Comparison of ENCODE assay signal across 23 cellular contexts in the genomic region with DNA sequence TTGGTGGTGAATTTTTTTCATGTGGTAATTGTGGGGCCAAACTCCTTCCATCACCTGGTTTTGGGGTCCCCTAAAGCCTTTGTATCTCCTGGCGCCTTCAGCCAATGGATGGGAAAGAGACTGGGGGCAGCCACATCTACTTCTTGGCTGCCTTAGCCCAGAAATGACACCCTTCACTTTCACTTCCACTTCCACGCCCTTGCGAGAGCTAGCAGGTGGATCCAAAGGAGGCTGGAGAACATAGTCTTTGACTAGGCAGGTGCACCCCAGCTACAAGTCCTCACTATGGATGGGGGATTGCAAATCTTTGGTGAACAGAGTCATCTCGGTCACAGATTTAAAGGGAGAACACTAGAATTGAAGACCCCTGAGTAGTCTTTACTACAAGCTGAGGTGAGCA.
A peak's percentile ranks its signal among the peaks of the same experiment; 100 is the strongest.
DNase-seq lines count a peak whose midpoint lies in the region; ATAC-seq and TF ChIP-seq lines count a peak whose summit lies in the region.
"Had no signal": no experiment of that assay in that cellular context is flagged by ENCODE, and none has a peak within 500 bp of the region (broad histone marks: within the 10 kb centered on the region; RNA-seq: fewer than 3 reads in every experiment).

No MANE protein-coding gene starts in this region.

- DNase-seq in stimulated activated naive CD8-positive, alpha-beta T cell treated with anti-CD3 and anti-CD28 coated beads, Interleukin-15, amount 100 ng/mL, for 72 hours, result no peak
- no peak for DNase-seq in stimulated activated naive CD8-positive, alpha-beta T cell treated with anti-CD3 and anti-CD28 coated beads, Interleukin-15, Interleukin-2, amounts not matched to agents 100 U/mL and 50 U/mL, for 24 hours
- DNase-seq in NOMO-1 treated with dmso at 0.1 percent for 144 hours (lab: John Stamatoyannopoulos, UW; ENCODE audit: unreplicated experiment), result peak; percentile 9
- no peak for DNase-seq in amniotic stem cell (lab: John Stamatoyannopoulos, UW)
- DNase-seq in stimulated activated effector memory CD8-positive, alpha-beta T cell treated with anti-CD3 and anti-CD28 coated beads, Interleukin-12 subunit alpha, Interleukin-12 subunit beta, amount 100 ng/mL, for 72 hours (ENCODE audit: low spot score in 2 of 2), result no peak
- DNase-seq: Caco-2; CD4-positive, CD25-positive, alpha-beta regulatory T cell; EL; MV-4-11; NCI-H1417 treated with DMSO at 0.1 percent for 48 hours; NCI-H2029 treated with DMSO at 0.1 percent for 48 hours; NCI-H2171 treated with DMSO at 0.1 percent for 48 hours; NCI-H446 treated with DMSO at 0.1 percent for 48 hours; NK-92 treated with Interleukin-12 subunit alpha and Interleukin-12 subunit beta, amount 100 ng/mL, for 24 hours; Peyer's patch; Right ventricle myocardium superior; SK-N-SH had no signal

- H3K36me3 Mint-ChIP-seq in stimulated activated effector memory CD8-positive, alpha-beta T cell treated with anti-CD3 and anti-CD28 coated beads, Interleukin-12 subunit alpha, Interleukin-12 subunit beta, amount 100 ng/mL, for 72 hours, result no peaks in the 10 kb centered on the region
- H3K36me3 Mint-ChIP-seq: CD4-positive, CD25-positive, alpha-beta regulatory T cell; IgD-negative memory B cell had no signal

- no peak for ATAC-seq in stimulated activated naive CD8-positive, alpha-beta T cell treated with anti-CD3 and anti-CD28 coated beads, Interleukin-15, amount 100 ng/mL, for 72 hours
- ATAC-seq in stimulated activated naive CD8-positive, alpha-beta T cell treated with anti-CD3 and anti-CD28 coated beads, Interleukin-15, Interleukin-2, amounts not matched to agents 100 U/mL and 50 U/mL, for 24 hours, result no peak
- ATAC-seq in HG02642 (IDR thresholded peaks at IDR 0.05; ENCODE audit: poor library complexity, unreplicated experiment) (no peak), SK-N-SH treated with all-trans-retinoic acid at 6 μM for 48 hours (no peak)
- ATAC-seq in stimulated activated effector memory CD8-positive, alpha-beta T cell treated with anti-CD3 and anti-CD28 coated beads, Interleukin-12 subunit alpha, Interleukin-12 subunit beta, amount 100 ng/mL, for 72 hours, result no peak

- H3K27ac Mint-ChIP-seq in stimulated activated naive CD8-positive, alpha-beta T cell treated with anti-CD3 and anti-CD28 coated beads, Interleukin-15, amount 100 ng/mL, for 72 hours, result peak overlapping the region; percentile 74 to 77
- H3K27ac Mint-ChIP-seq in stimulated activated effector memory CD8-positive, alpha-beta T cell treated with anti-CD3 and anti-CD28 coated beads, Interleukin-12 subunit alpha, Interleukin-12 subunit beta, amount 100 ng/mL, for 72 hours, result no peak overlapping the region
- H3K27ac Mint-ChIP-seq: B cell; CD4-positive, CD25-positive, alpha-beta regulatory T cell; IgD-negative memory B cell had no signal

- H3K4me3 Mint-ChIP-seq in stimulated activated naive CD8-positive, alpha-beta T cell treated with anti-CD3 and anti-CD28 coated beads, Interleukin-15, amount 100 ng/mL, for 72 hours, result no peak overlapping the region
- no peak overlapping the region for H3K4me3 Mint-ChIP-seq in stimulated activated effector memory CD8-positive, alpha-beta T cell treated with anti-CD3 and anti-CD28 coated beads, Interleukin-12 subunit alpha, Interleukin-12 subunit beta, amount 100 ng/mL, for 72 hours
- H3K4me3 Mint-ChIP-seq: B cell; CD4-positive, CD25-positive, alpha-beta regulatory T cell; IgD-negative memory B cell had no signal

- peaks cover 7% of the 10 kb centered on the region for H3K27me3 Mint-ChIP-seq in stimulated activated naive CD8-positive, alpha-beta T cell treated with anti-CD3 and anti-CD28 coated beads, Interleukin-15, amount 100 ng/mL, for 72 hours

- peak overlapping the region; percentile 34 for H3K27ac ChIP-seq in cingulate gyrus (ENCODE audit: low read depth, low read length)
- H3K27ac ChIP-seq: 22Rv1, Peyer's patch had no signal

- peaks cover 0 to 6% of the 10 kb centered on the region in 2 donors for H3K9me3 Mint-ChIP-seq in stimulated activated naive CD8-positive, alpha-beta T cell treated with anti-CD3 and anti-CD28 coated beads, Interleukin-15, amount 100 ng/mL, for 72 hours
- peaks cover 2% of the 10 kb centered on the region for H3K9me3 Mint-ChIP-seq in stimulated activated effector memory CD8-positive, alpha-beta T cell treated with anti-CD3 and anti-CD28 coated beads, Interleukin-12 subunit alpha, Interleukin-12 subunit beta, amount 100 ng/mL, for 72 hours
- H3K9me3 Mint-ChIP-seq: IgD-negative memory B cell had no signal

- no peaks in the 10 kb centered on the region for H3K4me1 Mint-ChIP-seq in stimulated activated naive CD8-positive, alpha-beta T cell treated with anti-CD3 and anti-CD28 coated beads, Interleukin-15, amount 100 ng/mL, for 72 hours
- H3K4me1 Mint-ChIP-seq in stimulated activated effector memory CD8-positive, alpha-beta T cell treated with anti-CD3 and anti-CD28 coated beads, Interleukin-12 subunit alpha, Interleukin-12 subunit beta, amount 100 ng/mL, for 72 hours, result no peaks in the 10 kb centered on the region
- H3K4me1 Mint-ChIP-seq: B cell; CD4-positive, CD25-positive, alpha-beta regulatory T cell had no signal

TF ChIP-seq in SK-N-SH treated with all-trans-retinoic acid at 6 μM for 48 hours, 23 proteins besides CTCF, POLR2A, EP300 and RAD21:
- TF ChIP-seq CSRNP3 (CRISPR knock-in tag; IDR thresholded peaks at IDR 0.05) (no peak), ARNTL (CRISPR knock-in tag; IDR thresholded peaks at IDR 0.05; ENCODE audit: borderline replicate concordance, low read depth) (no peak), ZFP3 (CRISPR knock-in tag; IDR thresholded peaks at IDR 0.05) (no peak), CSDC2 (CRISPR knock-in tag; IDR thresholded peaks at IDR 0.05) (no peak), BACH2 (CRISPR knock-in tag; IDR thresholded peaks at IDR 0.05; ENCODE audit: borderline replicate concordance) (no peak), ISL1 (CRISPR knock-in tag; IDR thresholded peaks at IDR 0.05) (no peak), SNAI2 (CRISPR knock-in tag; IDR thresholded peaks at IDR 0.05) (no peak), ZNF565 (CRISPR knock-in tag; conservative IDR thresholded peaks at IDR 0.05; ENCODE audit: low read depth) (no peak), ESRRG (CRISPR knock-in tag; IDR thresholded peaks at IDR 0.05) (no peak), GLIS3 (CRISPR knock-in tag; IDR thresholded peaks at IDR 0.05) (no peak), ZFP30 (CRISPR knock-in tag; IDR thresholded peaks at IDR 0.05) (no peak), ZNF8 (CRISPR knock-in tag; IDR thresholded peaks at IDR 0.05) (no peak)
- TF ChIP-seq, protein P1, sequence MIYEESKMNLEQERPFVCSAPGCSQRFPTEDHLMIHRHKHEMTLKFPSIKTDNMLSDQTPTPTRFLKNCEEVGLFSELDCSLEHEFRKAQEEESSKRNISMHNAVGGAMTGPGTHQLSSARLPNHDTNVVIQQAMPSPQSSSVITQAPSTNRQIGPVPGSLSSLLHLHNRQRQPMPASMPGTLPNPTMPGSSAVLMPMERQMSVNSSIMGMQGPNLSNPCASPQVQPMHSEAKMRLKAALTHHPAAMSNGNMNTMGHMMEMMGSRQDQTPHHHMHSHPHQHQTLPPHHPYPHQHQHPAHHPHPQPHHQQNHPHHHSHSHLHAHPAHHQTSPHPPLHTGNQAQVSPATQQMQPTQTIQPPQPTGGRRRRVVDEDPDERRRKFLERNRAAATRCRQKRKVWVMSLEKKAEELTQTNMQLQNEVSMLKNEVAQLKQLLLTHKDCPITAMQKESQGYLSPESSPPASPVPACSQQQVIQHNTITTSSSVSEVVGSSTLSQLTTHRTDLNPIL (CRISPR knock-in tag; IDR thresholded peaks at IDR 0.05; ENCODE audit: low read depth), result no peak
- TF ChIP-seq, protein P2, sequence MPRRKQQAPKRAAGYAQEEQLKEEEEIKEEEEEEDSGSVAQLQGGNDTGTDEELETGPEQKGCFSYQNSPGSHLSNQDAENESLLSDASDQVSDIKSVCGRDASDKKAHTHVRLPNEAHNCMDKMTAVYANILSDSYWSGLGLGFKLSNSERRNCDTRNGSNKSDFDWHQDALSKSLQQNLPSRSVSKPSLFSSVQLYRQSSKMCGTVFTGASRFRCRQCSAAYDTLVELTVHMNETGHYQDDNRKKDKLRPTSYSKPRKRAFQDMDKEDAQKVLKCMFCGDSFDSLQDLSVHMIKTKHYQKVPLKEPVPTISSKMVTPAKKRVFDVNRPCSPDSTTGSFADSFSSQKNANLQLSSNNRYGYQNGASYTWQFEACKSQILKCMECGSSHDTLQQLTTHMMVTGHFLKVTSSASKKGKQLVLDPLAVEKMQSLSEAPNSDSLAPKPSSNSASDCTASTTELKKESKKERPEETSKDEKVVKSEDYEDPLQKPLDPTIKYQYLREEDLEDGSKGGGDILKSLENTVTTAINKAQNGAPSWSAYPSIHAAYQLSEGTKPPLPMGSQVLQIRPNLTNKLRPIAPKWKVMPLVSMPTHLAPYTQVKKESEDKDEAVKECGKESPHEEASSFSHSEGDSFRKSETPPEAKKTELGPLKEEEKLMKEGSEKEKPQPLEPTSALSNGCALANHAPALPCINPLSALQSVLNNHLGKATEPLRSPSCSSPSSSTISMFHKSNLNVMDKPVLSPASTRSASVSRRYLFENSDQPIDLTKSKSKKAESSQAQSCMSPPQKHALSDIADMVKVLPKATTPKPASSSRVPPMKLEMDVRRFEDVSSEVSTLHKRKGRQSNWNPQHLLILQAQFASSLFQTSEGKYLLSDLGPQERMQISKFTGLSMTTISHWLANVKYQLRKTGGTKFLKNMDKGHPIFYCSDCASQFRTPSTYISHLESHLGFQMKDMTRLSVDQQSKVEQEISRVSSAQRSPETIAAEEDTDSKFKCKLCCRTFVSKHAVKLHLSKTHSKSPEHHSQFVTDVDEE (CRISPR knock-in tag; IDR thresholded peaks at IDR 0.05), result no peak
